In genomic region chr6:73743556-73743955, GRCh38 we compare ENCODE assay signal across 22 cellular contexts.
"Had no signal": no experiment of that assay in that cellular context is flagged by ENCODE, and none has a peak within 500 bp of the region (broad histone marks: within the 10 kb centered on the region; RNA-seq: fewer than 3 reads in every experiment).

No MANE protein-coding gene starts in this region.

- ATAC-seq: activated T-cell treated with anti-CD3 and anti-CD28 coated beads, Interleukin-2, amount 50 U/mL, for 4 hours; body of pancreas; upper lobe of right lung had no signal

- H3K9me3 ChIP-seq: body of pancreas, thoracic aorta, upper lobe of right lung had no signal

- DNase-seq: activated CD4-positive, alpha-beta T cell treated with anti-CD3 and anti-CD28 coated beads for 4 hours; activated CD4-positive, alpha-beta T cell treated with anti-CD3 and anti-CD28 coated beads, Interleukin-2, amount 50 U/mL, for 48 hours; activated CD4-positive, CD25-positive, alpha-beta regulatory T cell; activated CD8-positive, alpha-beta memory T cell treated with anti-CD3 and anti-CD28 coated beads, Interleukin-2, amount 50 U/mL, for 48 hours; activated naive CD4-positive, alpha-beta T cell treated with Interleukin-2 at 50 U/mL for 16 hours; activated naive CD8-positive, alpha-beta T cell treated with anti-CD3 and anti-CD28 coated beads for 36 hours; activated T-cell treated with anti-CD3 and anti-CD28 coated beads, Interleukin-2, amount 50 U/mL, for 4 hours; amygdala; body of pancreas; effector CD4-positive, alpha-beta T cell; erythroblast; glutamatergic neuron; hippocampal formation; naive B cell; stimulated activated CD4-positive, alpha-beta T cell treated with anti-CD3 and anti-CD28 coated beads, Interleukin-4, amount 100 ng/mL, for 24 hours; stimulated activated naive CD4-positive, alpha-beta T cell treated with Interleukin-2 at 50 U/mL for 16 hours; T1000; upper lobe of right lung had no signal

- H3K36me3 ChIP-seq: cardiac muscle cell, thoracic aorta, upper lobe of right lung had no signal

- H3K27me3 ChIP-seq: body of pancreas, cardiac muscle cell, upper lobe of right lung had no signal

- H3K4me1 ChIP-seq: body of pancreas, upper lobe of right lung had no signal

- FAIRE-seq: frontal cortex, islet of Langerhans had no signal

- H3K4me3 ChIP-seq: body of pancreas, cardiac muscle cell, thoracic aorta, upper lobe of right lung had no signal

- H3K27ac ChIP-seq: body of pancreas, cardiac muscle cell, thoracic aorta, upper lobe of right lung had no signal
